8 cellular contexts compared by ENCODE assay signal in the genomic region with DNA sequence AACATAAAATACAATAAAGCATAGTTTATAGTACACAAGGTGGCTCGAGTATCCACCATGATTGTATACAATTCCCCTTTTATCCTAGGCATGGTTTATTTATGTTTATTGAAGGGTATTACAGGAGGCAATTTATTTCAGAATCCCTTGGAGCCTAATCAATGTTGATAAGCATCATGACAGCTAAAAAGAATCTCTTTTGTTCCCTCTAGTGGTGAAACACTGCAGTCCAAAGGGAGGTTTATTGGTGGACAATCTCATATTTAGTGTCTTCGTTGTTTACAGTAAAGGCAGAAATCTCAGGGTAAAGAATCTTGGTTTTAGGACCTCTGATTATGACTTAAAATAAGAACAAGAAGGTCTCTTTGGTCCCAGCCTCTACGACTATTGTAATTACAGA.
DNase-seq lines count a peak whose midpoint lies in the region; ATAC-seq and TF ChIP-seq lines count a peak whose summit lies in the region.
"Had no signal": no experiment of that assay in that cellular context is flagged by ENCODE, and none has a peak within 500 bp of the region (broad histone marks: within the 10 kb centered on the region; RNA-seq: fewer than 3 reads in every experiment).

No MANE protein-coding gene starts in this region.

- peaks cover 9% of the 10 kb centered on the region for H3K9me3 Mint-ChIP-seq in osteocyte (ENCODE audit: unreplicated experiment)

- DNase-seq in LoVo (ENCODE audit: low spot score) (peak; percentile 32), brain microvascular endothelial cell (peak; percentile 4), osteocyte (ENCODE audit: extremely low spot score, unreplicated experiment) (no peak)
- DNase-seq: activated naive CD4-positive, alpha-beta T cell had no signal

- TF ChIP-seq CTCF in GM12872 (IDR thresholded peaks at IDR 0.05; ENCODE audit: insufficient read depth, low read depth, low read length) (peak; percentile 46), brain microvascular endothelial cell (IDR thresholded peaks at IDR 0.05; ENCODE audit: low read depth, low read length, missing control alignments) (peak; percentile 60), osteocyte (IDR thresholded peaks at IDR 0.05) (peak; percentile 75)

- H3K27ac ChIP-seq in brain microvascular endothelial cell = no peak overlapping the region

- H3K27ac Mint-ChIP-seq in osteocyte (ENCODE audit: unreplicated experiment) = no peak overlapping the region

- peaks cover 6% of the 10 kb centered on the region for H3K27me3 Mint-ChIP-seq in osteocyte (ENCODE audit: unreplicated experiment)

- in situ Hi-C loops in brain microvascular endothelial cell (cut with HindIII; ENCODE audit: low pct_ligation_motif_present, low sequenced_read_pairs) = no loop called here

- no peaks in the 10 kb centered on the region for H3K27me3 ChIP-seq in brain microvascular endothelial cell (replicated peaks)

- H3K36me3 Mint-ChIP-seq in osteocyte (ENCODE audit: unreplicated experiment) = no peaks in the 10 kb centered on the region

- H3K36me3 ChIP-seq in brain microvascular endothelial cell (replicated peaks) = no peaks in the 10 kb centered on the region

- H3K4me3 Mint-ChIP-seq in osteocyte (ENCODE audit: unreplicated experiment) = no peak overlapping the region

- ATAC-seq in GM21423 (IDR thresholded peaks at IDR 0.05; ENCODE audit: unreplicated experiment) (no peak), HG03354 (IDR thresholded peaks at IDR 0.05; ENCODE audit: poor library complexity, severe bottlenecking, unreplicated experiment) (no peak), GM19395 (IDR thresholded peaks at IDR 0.05; ENCODE audit: unreplicated experiment) (no peak)

- no peak overlapping the region for H3K4me3 ChIP-seq in brain microvascular endothelial cell (ENCODE audit: low read depth, low read length)

- H3K4me1 Mint-ChIP-seq in osteocyte (ENCODE audit: unreplicated experiment) = peaks cover 3% of the 10 kb centered on the region
